Comparison of ENCODE assay signal across 9 cellular contexts in the genomic region with DNA sequence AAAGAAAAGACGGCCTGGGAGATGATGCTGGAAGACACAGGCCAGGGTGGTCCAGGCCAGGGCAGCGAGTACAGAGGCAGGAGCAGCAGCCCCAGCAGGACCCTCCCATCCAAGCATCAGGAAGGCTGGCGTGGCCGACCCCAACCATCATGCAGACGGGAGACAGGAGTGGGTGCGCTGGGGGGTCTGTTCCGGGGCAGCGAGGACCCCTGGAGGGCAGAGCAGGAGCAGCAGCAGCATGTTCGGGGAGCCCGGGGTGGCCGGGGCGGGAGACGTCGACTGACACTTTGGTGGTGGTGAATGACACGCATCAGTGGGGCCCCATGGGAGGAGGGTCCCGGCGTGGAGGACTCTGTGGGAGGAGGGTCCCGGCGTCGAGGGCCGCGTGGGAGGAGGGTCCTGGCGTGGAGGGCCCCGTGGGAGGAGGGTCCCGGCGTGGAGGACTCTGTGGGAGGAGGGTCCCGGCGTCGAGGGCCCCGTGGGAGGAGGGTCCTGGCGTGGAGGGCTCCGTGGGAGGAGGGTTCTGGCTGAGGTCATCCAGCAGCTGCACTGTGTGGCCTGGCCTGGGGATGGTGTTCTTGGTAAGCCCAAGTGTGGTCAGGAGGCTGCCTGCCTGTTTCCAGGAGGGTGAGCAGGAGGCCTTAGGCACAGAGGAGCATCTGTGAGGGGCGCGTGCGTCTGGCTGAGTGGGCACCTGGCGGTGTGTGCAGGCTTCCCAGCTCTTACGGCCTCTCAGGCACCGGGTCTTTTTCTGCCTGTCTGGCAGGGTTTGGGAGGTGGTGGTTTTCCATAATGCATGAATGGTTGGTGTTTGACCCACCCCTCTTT. TPM values are rescaled to one million over a fixed set of nuclear protein-coding genes. Genes with fewer than 3 reads are reported as not detected.
DNase-seq lines count a peak whose midpoint lies in the region; ATAC-seq and TF ChIP-seq lines count a peak whose summit lies in the region.
"Had no signal": no experiment of that assay in that cellular context is flagged by ENCODE, and none has a peak within 500 bp of the region (broad histone marks: within the 10 kb centered on the region; RNA-seq: fewer than 3 reads in every experiment).

No MANE protein-coding gene starts in this region.

- H4K91ac ChIP-seq in H9 (ENCODE audit: insufficient read length, low read depth, low read length), result no peak overlapping the region

- H3K27ac ChIP-seq in H9 (ENCODE audit: insufficient read length, low read depth, low read length), result no peak overlapping the region
- peak overlapping the region; percentile 94 for H3K27ac ChIP-seq in skeletal muscle tissue (ENCODE audit: low read depth, low read length)

- no peaks in the 10 kb centered on the region for H4K20me1 ChIP-seq in H9 (ENCODE audit: control insufficient read depth, insufficient read depth, insufficient read length)

- H2BK15ac ChIP-seq in H9 (ENCODE audit: low read depth, low read length), result no peak overlapping the region

- no CpG with 5 or more reads among the region's 38 CpGs for WGBS in H9 (ENCODE audit: extremely low coverage, insufficient read length, low lambda C conversion rate)

- no peak overlapping the region for H3K56ac ChIP-seq in H9 (ENCODE audit: insufficient read length, low read depth, low read length)

- H3K4me3 ChIP-seq in skeletal muscle tissue (ENCODE audit: low read length in 3 of 3), result no peak overlapping the region

- H3K18ac ChIP-seq in H9 (ENCODE audit: insufficient read length, low read depth, low read length), result no peak overlapping the region

- H3K4ac ChIP-seq in H9 (ENCODE audit: low read depth, low read length), result no peak overlapping the region

- no peak overlapping the region for H3K4me2 ChIP-seq in H9 (ENCODE audit: insufficient read depth, insufficient read length, low read length)

- H3K23me2 ChIP-seq in H9 (ENCODE audit: insufficient read length, low read depth, low read length, poor library complexity, severe bottlenecking), result no peaks in the 10 kb centered on the region

- peak; percentile 47 for DNase-seq in H9
- peak; percentile 51 for DNase-seq in WTC11 (ENCODE audit: low spot score)
- DNase-seq in glutamatergic neuron, result no peak
- DNase-seq in activated CD8-positive, alpha-beta T cell treated with anti-CD3 and anti-CD28 coated beads, Interleukin-2, amount 10 ng/mL, durations not matched to agents 7 days and 5 days, result no peak
- DNase-seq in NCI-H2171 treated with DMSO at 0.1 percent for 48 hours (lab: John Stamatoyannopoulos, UW), result no peak
- DNase-seq: NCI-H1417; stimulated activated naive CD4-positive, alpha-beta T cell had no signal

- no peak overlapping the region for H3K14ac ChIP-seq in H9 (ENCODE audit: insufficient read depth, low read length)

- H3K27me3 ChIP-seq in H9 (ENCODE audit: insufficient read depth, low read length), result no peaks in the 10 kb centered on the region
- no peaks in the 10 kb centered on the region for H3K27me3 ChIP-seq in skeletal muscle tissue (ENCODE audit: control insufficient read depth in 3 of 3, insufficient read depth in 3 of 3, low read length in 3 of 3)

- H2AK5ac ChIP-seq in H9 (ENCODE audit: insufficient read length, low read length), result no peak overlapping the region

- POLR2A ChIA-PET in WTC11 (lab: Charles Lee), result no interaction called here
- POLR2A ChIA-PET in activated CD8-positive, alpha-beta T cell treated with anti-CD3 and anti-CD28 coated beads, Interleukin-2, amount 10 ng/mL, durations not matched to agents 7 days and 5 days (lab: Charles Lee), result no interaction called here

- peaks cover 0 to 2% (median under 1%) of the 10 kb centered on the region in 3 donors for H3K36me3 ChIP-seq in skeletal muscle tissue (ENCODE audit: control insufficient read depth in 3 of 3, insufficient read depth in 3 of 3, low read length in 3 of 3)

- no peaks in the 10 kb centered on the region for H3K4me1 ChIP-seq in H9 (ENCODE audit: insufficient read depth, low read length)
- H3K4me1 ChIP-seq in skeletal muscle tissue (ENCODE audit: control insufficient read depth in 3 of 3, insufficient read depth in 3 of 3, low read length in 3 of 3), result peaks cover 68 to 91% (median 80%) of the 10 kb centered on the region in 3 donors

- no peak overlapping the region for H2BK12ac ChIP-seq in H9 (ENCODE audit: insufficient read length, low read depth, low read length)

- H4K5ac ChIP-seq in H9 (ENCODE audit: insufficient read length, low read depth, low read length), result no peak overlapping the region

- H3K79me2 ChIP-seq in H9 (ENCODE audit: insufficient read depth, low read length), result no peaks in the 10 kb centered on the region

- TF ChIP-seq CTCF in H9 (conservative IDR thresholded peaks at IDR 0.05), result peak; percentile 51
- no peak for TF ChIP-seq CTCF in WTC11 (IDR thresholded peaks at IDR 0.05)
- TF ChIP-seq CTCF in glutamatergic neuron (IDR thresholded peaks at IDR 0.05; ENCODE audit: partially characterized antibody, unreplicated experiment), result no peak

- no peak overlapping the region for H4K8ac ChIP-seq in H9 (replicated peaks; ENCODE audit: insufficient read length, low read depth, low read length)

- no peak overlapping the region for H2BK20ac ChIP-seq in H9 (ENCODE audit: low read depth, low read length, poor library complexity, severe bottlenecking)

- H3K9ac ChIP-seq in H9 (ENCODE audit: extremely low read depth, insufficient read length, low read length) (no peak overlapping the region), skeletal muscle tissue (ENCODE audit: low read depth in 1 of 3, low read length in 3 of 3) (peak overlapping the region in 2 of 3 donors; percentile 45 to 62)

- H2AFZ ChIP-seq in H9 (ENCODE audit: low read length), result no peak overlapping the region

- H3K36me3 Mint-ChIP-seq in H9 (ENCODE audit: insufficient read depth in 1 of 3, low read depth in 3 of 3) (peaks cover 11 to 20% (median 12%) of the 10 kb centered on the region in 3 experiments), WTC11 (no peaks in the 10 kb centered on the region), glutamatergic neuron (ENCODE audit: unreplicated experiment) (peaks cover 9% of the 10 kb centered on the region)
- no peaks in the 10 kb centered on the region for H3K36me3 Mint-ChIP-seq in activated CD8-positive, alpha-beta T cell treated with anti-CD3 and anti-CD28 coated beads, Interleukin-2, amount 10 ng/mL, durations not matched to agents 7 days and 5 days (ENCODE audit: low read depth)

- H3T11ph ChIP-seq in H9 (ENCODE audit: low read length), result no peak overlapping the region

- no peak overlapping the region for H2BK5ac ChIP-seq in H9 (ENCODE audit: insufficient read length, low read length)

- H3K27me3 Mint-ChIP-seq in H9 (ENCODE audit: low read depth), result no peaks in the 10 kb centered on the region
- H3K27me3 Mint-ChIP-seq in WTC11 (ENCODE audit: low read depth), result no peaks in the 10 kb centered on the region
- peaks cover 11% of the 10 kb centered on the region for H3K27me3 Mint-ChIP-seq in glutamatergic neuron (ENCODE audit: unreplicated experiment)
- no peaks in the 10 kb centered on the region for H3K27me3 Mint-ChIP-seq in activated CD8-positive, alpha-beta T cell treated with anti-CD3 and anti-CD28 coated beads, Interleukin-2, amount 10 ng/mL, durations not matched to agents 7 days and 5 days (ENCODE audit: low read depth)

- ATAC-seq in WTC11 (peak; percentile 47), HG02885 (IDR thresholded peaks at IDR 0.05; ENCODE audit: poor library complexity, unreplicated experiment) (no peak)
- no peak for ATAC-seq in activated CD8-positive, alpha-beta T cell treated with anti-CD3 and anti-CD28 coated beads, Interleukin-2, amount 10 ng/mL, durations not matched to agents 7 days and 5 days

- H3K9me3 Mint-ChIP-seq in H9 (no peaks in the 10 kb centered on the region), WTC11 (no peaks in the 10 kb centered on the region), glutamatergic neuron (ENCODE audit: unreplicated experiment) (peaks cover 14% of the 10 kb centered on the region)
- H3K9me3 Mint-ChIP-seq in activated CD8-positive, alpha-beta T cell treated with anti-CD3 and anti-CD28 coated beads, Interleukin-2, amount 10 ng/mL, durations not matched to agents 7 days and 5 days (ENCODE audit: insufficient read depth), result no peaks in the 10 kb centered on the region

- H3K79me1 ChIP-seq in H9 (ENCODE audit: insufficient read depth, low read depth, low read length, poor library complexity, severe bottlenecking), result no peaks in the 10 kb centered on the region

- CTCF ChIA-PET in WTC11 (lab: Charles Lee), result interaction anchor here (1.3 kb wide), 1 partner anchor 31 kb away, joined by 8 read pairs; no protein-coding TSS in a partner anchor
- CTCF ChIA-PET in activated CD8-positive, alpha-beta T cell treated with anti-CD3 and anti-CD28 coated beads, Interleukin-2, amount 10 ng/mL, durations not matched to agents 7 days and 5 days (lab: Charles Lee), result no interaction called here

- H3K4me1 Mint-ChIP-seq in H9, result peaks cover 0 to 3% of the 10 kb centered on the region in 2 experiments; a peak in 1 of 4 replicates
- H3K4me1 Mint-ChIP-seq in WTC11, result no peaks in the 10 kb centered on the region
- H3K4me1 Mint-ChIP-seq in glutamatergic neuron (ENCODE audit: low read depth, unreplicated experiment), result peaks cover 12% of the 10 kb centered on the region
- H3K4me1 Mint-ChIP-seq in activated CD8-positive, alpha-beta T cell treated with anti-CD3 and anti-CD28 coated beads, Interleukin-2, amount 10 ng/mL, durations not matched to agents 7 days and 5 days (ENCODE audit: low read depth), result no peaks in the 10 kb centered on the region

- H2BK120ac ChIP-seq in H9 (ENCODE audit: low read depth, low read length, poor library complexity, severe bottlenecking), result no peak overlapping the region

- no peak overlapping the region for H3K4me3 Mint-ChIP-seq in H9
- H3K4me3 Mint-ChIP-seq in WTC11, result no peak overlapping the region
- H3K4me3 Mint-ChIP-seq in glutamatergic neuron (ENCODE audit: unreplicated experiment), result no peak overlapping the region
- no peak overlapping the region for H3K4me3 Mint-ChIP-seq in activated CD8-positive, alpha-beta T cell treated with anti-CD3 and anti-CD28 coated beads, Interleukin-2, amount 10 ng/mL, durations not matched to agents 7 days and 5 days

- H3K9me3 ChIP-seq in H9 (ENCODE audit: control insufficient read depth, low read depth, low read length) (no peaks in the 10 kb centered on the region), skeletal muscle tissue (ENCODE audit: control insufficient read depth in 3 of 3, low read length in 3 of 3) (no peaks in the 10 kb centered on the region)

- H3K27ac Mint-ChIP-seq in H9, result peak overlapping the region in 1 of 3 experiments; percentile 22; a peak in 2 of 7 replicates
- no peak overlapping the region for H3K27ac Mint-ChIP-seq in WTC11
- peak overlapping the region; percentile 62 for H3K27ac Mint-ChIP-seq in glutamatergic neuron (ENCODE audit: unreplicated experiment)
- H3K27ac Mint-ChIP-seq in activated CD8-positive, alpha-beta T cell treated with anti-CD3 and anti-CD28 coated beads, Interleukin-2, amount 10 ng/mL, durations not matched to agents 7 days and 5 days, result no peak overlapping the region

- H3K23ac ChIP-seq in H9 (ENCODE audit: insufficient read length, low read depth, low read length), result no peak overlapping the region

RNA-seq across cellular contexts. Expression of a gene that starts 38.9 kb away (rescaled TPM):
- total RNA-seq in H9 (2021), result 57.2 and 62.6 TPM in 2 replicates
- 48.0 to 64.9 TPM (median 49.1 TPM) in 3 replicates for total RNA-seq in WTC11 (2021)
- total RNA-seq in glutamatergic neuron (ENCODE audit: unreplicated experiment), result 199 TPM
- total RNA-seq in skeletal muscle tissue, result 14.6 TPM
- under 1 TPM in 1 of 2 experiments, not detected in 1; 0.74 TPM for total RNA-seq in activated CD8-positive, alpha-beta T cell treated with anti-CD3 and anti-CD28 coated beads, Interleukin-2, amount 10 ng/mL, durations not matched to agents 7 days and 5 days

RNA-seq across cellular contexts. Expression of a gene that starts 58.7 kb away (rescaled TPM):
- not detected in 2 replicates for total RNA-seq in H9 (2021)
- total RNA-seq in WTC11 (2021), result not detected in 3 replicates
- not detected for total RNA-seq in glutamatergic neuron (ENCODE audit: unreplicated experiment)
- total RNA-seq in skeletal muscle tissue, result not detected
- not detected for total RNA-seq in activated CD8-positive, alpha-beta T cell treated with anti-CD3 and anti-CD28 coated beads, Interleukin-2, amount 10 ng/mL, durations not matched to agents 7 days and 5 days

Comparison
In these comparisons a context has a peak if more than half of its experiments do, and no peak if none do; other contexts are left out.
1. DNase-seq: peak in H9 (single experiment) and WTC11 (single experiment); none in glutamatergic neuron (single experiment), activated CD8-positive, alpha-beta T cell treated with anti-CD3 and anti-CD28 coated beads, Interleukin-2, amount 10 ng/mL, durations not matched to agents 7 days and 5 days (single experiment) and NCI-H2171 treated with DMSO at 0.1 percent for 48 hours (single experiment).